ENCODE assay signal across 1 cellular context in the genomic region with DNA sequence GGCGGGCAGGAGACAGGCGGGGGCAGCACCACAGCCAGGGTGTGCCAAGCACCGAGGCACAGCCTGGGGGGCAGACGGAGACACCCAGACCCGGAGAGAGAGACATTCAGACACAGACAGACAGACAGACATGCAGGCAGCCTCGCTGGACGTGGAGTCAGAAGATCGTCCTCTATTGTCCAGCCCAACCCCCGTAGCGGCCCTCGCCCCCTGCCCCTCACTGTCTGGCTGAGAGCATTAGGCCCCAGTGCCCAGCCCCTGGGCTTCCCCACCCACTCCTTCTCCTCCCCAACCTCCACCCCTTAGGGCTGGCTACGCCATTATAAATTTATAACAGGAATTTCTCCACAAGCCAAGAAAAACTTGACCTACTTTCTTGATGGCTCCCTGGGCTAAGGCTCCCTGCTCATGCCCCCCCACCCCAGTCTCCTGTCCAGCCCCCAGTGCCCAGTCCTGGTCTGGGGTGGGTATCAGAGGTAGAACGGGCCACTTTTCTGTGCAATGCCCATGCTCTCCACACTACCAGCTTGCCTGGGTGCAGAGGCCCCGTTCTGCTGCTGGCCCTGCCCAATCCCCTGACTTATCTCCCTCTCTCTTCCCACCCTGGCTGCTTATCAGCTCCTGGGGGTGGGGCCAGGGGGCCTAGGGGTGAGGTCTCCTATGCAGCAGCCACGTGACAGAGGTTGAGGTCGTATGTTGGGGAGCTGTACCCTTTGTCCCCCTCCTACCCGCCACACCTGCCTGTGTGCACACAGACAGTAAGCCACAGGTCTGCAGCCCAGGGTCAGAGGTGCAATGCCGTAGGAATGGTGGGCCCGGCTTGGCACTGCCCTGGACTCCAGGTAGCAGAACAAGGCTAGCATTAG.
A peak's percentile ranks its signal among the peaks of the same experiment; 100 is the strongest.
TF ChIP-seq lines count a peak whose summit lies in the region.

No MANE protein-coding gene starts in this region.

TF ChIP-seq in HepG2, 621 proteins besides CTCF, POLR2A, EP300 and RAD21 (continued from another document and continues in another):
- TF ChIP-seq, protein P1, sequence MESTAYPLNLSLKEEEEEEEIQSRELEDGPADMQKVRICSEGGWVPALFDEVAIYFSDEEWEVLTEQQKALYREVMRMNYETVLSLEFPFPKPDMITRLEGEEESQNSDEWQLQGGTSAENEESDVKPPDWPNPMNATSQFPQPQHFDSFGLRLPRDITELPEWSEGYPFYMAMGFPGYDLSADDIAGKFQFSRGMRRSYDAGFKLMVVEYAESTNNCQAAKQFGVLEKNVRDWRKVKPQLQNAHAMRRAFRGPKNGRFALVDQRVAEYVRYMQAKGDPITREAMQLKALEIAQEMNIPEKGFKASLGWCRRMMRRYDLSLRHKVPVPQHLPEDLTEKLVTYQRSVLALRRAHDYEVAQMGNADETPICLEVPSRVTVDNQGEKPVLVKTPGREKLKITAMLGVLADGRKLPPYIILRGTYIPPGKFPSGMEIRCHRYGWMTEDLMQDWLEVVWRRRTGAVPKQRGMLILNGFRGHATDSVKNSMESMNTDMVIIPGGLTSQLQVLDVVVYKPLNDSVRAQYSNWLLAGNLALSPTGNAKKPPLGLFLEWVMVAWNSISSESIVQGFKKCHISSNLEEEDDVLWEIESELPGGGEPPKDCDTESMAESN (CRISPR knock-in tag; conservative IDR thresholded peaks at IDR 0.05): peak; percentile 27; the same call in 1 of the 2 replicates
- TF ChIP-seq ARNT2 (CRISPR knock-in tag; IDR thresholded peaks at IDR 0.05; ENCODE audit: low read depth) (peak; percentile 14; the same call in 1 of the 2 replicates), ZNF572 (CRISPR knock-in tag; IDR thresholded peaks at IDR 0.05) (0 out of 2 replicates have a peak, but pooled peaks have one; percentile 3), SAP130 (CRISPR knock-in tag; IDR thresholded peaks at IDR 0.05; ENCODE audit: low read depth) (peak; percentile 58; the same call in 1 of the 2 replicates), NR3C1 (CRISPR knock-in tag; IDR thresholded peaks at IDR 0.05) (no peak), HNF4A (CRISPR knock-in tag; IDR thresholded peaks at IDR 0.05) (peak; percentile 60), MIER3 (CRISPR knock-in tag; IDR thresholded peaks at IDR 0.05; ENCODE audit: borderline replicate concordance) (no peak), NR2F2 (IDR thresholded peaks at IDR 0.05; ENCODE audit: borderline replicate concordance, low read depth) (no peak; the same call in 1 of the 2 replicates), ATF5 (CRISPR knock-in tag; IDR thresholded peaks at IDR 0.05; ENCODE audit: low read depth) (no peak), ZNF564 (CRISPR knock-in tag; IDR thresholded peaks at IDR 0.05) (no peak), ZNF761 (CRISPR knock-in tag; conservative IDR thresholded peaks at IDR 0.05) (no peak), ZNF280B (CRISPR knock-in tag; IDR thresholded peaks at IDR 0.05; ENCODE audit: borderline replicate concordance) (no peak), ZNF143 (CRISPR knock-in tag; IDR thresholded peaks at IDR 0.05) (no peak), CBX5 (CRISPR knock-in tag; IDR thresholded peaks at IDR 0.05; ENCODE audit: borderline replicate concordance) (no peak), ZBTB38 (CRISPR knock-in tag; IDR thresholded peaks at IDR 0.05) (no peak), TRIM24 (CRISPR knock-in tag; IDR thresholded peaks at IDR 0.05) (no peak), HNRNPLL (IDR thresholded peaks at IDR 0.05; ENCODE audit: low read depth, low read length, poor library complexity, severe bottlenecking) (no peak), ZNF703 (CRISPR knock-in tag; IDR thresholded peaks at IDR 0.05; ENCODE audit: borderline replicate concordance) (no peak), ZNF296 (CRISPR knock-in tag; conservative IDR thresholded peaks at IDR 0.05) (peak; percentile 48; the same call in 1 of the 2 replicates), ZNF276 (CRISPR knock-in tag; IDR thresholded peaks at IDR 0.05; ENCODE audit: low read depth) (no peak; the same call in 1 of the 2 replicates), GFI1 (CRISPR knock-in tag; IDR thresholded peaks at IDR 0.05; ENCODE audit: borderline replicate concordance) (no peak), SIX1 (CRISPR knock-in tag; IDR thresholded peaks at IDR 0.05; ENCODE audit: borderline replicate concordance) (no peak), REL (CRISPR knock-in tag; conservative IDR thresholded peaks at IDR 0.05) (no peak), DRAP1 (CRISPR knock-in tag; IDR thresholded peaks at IDR 0.05) (0 out of 2 replicates have a peak, but pooled peaks have one; percentile 38), ATRX (CRISPR knock-in tag; IDR thresholded peaks at IDR 0.05; ENCODE audit: borderline replicate concordance) (no peak), KLF13 (CRISPR knock-in tag; IDR thresholded peaks at IDR 0.05) (no peak), CHD2 (IDR thresholded peaks at IDR 0.05; ENCODE audit: low read depth, low read length) (no peak), MTA3 (CRISPR knock-in tag; IDR thresholded peaks at IDR 0.05) (no peak), ZNF230 (CRISPR knock-in tag; IDR thresholded peaks at IDR 0.05) (no peak), HES4 (CRISPR knock-in tag; IDR thresholded peaks at IDR 0.05; ENCODE audit: borderline replicate concordance) (no peak; the same call in 1 of the 2 replicates), ZNF263 (CRISPR knock-in tag; IDR thresholded peaks at IDR 0.05) (no peak), SNAPC4 (CRISPR knock-in tag; IDR thresholded peaks at IDR 0.05) (no peak), ZBTB1 (CRISPR knock-in tag; IDR thresholded peaks at IDR 0.05; ENCODE audit: borderline replicate concordance) (no peak), HHEX (CRISPR knock-in tag; IDR thresholded peaks at IDR 0.05) (no peak), TBX3 (IDR thresholded peaks at IDR 0.05; ENCODE audit: borderline replicate concordance) (no peak), ZNF580 (CRISPR knock-in tag; IDR thresholded peaks at IDR 0.05; ENCODE audit: borderline replicate concordance, low read depth) (no peak), RARA (CRISPR knock-in tag; IDR thresholded peaks at IDR 0.05) (peak; percentile 37; the same call in 1 of the 2 replicates)
- TF ChIP-seq, protein P2, sequence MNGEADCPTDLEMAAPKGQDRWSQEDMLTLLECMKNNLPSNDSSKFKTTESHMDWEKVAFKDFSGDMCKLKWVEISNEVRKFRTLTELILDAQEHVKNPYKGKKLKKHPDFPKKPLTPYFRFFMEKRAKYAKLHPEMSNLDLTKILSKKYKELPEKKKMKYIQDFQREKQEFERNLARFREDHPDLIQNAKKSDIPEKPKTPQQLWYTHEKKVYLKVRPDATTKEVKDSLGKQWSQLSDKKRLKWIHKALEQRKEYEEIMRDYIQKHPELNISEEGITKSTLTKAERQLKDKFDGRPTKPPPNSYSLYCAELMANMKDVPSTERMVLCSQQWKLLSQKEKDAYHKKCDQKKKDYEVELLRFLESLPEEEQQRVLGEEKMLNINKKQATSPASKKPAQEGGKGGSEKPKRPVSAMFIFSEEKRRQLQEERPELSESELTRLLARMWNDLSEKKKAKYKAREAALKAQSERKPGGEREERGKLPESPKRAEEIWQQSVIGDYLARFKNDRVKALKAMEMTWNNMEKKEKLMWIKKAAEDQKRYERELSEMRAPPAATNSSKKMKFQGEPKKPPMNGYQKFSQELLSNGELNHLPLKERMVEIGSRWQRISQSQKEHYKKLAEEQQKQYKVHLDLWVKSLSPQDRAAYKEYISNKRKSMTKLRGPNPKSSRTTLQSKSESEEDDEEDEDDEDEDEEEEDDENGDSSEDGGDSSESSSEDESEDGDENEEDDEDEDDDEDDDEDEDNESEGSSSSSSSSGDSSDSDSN (CRISPR knock-in tag; IDR thresholded peaks at IDR 0.05): no peak; the same call in 1 of the 2 replicates
- TF ChIP-seq, protein P3, sequence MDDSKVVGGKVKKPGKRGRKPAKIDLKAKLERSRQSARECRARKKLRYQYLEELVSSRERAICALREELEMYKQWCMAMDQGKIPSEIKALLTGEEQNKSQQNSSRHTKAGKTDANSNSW (CRISPR knock-in tag; IDR thresholded peaks at IDR 0.05; ENCODE audit: borderline replicate concordance): no peak
- TF ChIP-seq, protein P4, sequence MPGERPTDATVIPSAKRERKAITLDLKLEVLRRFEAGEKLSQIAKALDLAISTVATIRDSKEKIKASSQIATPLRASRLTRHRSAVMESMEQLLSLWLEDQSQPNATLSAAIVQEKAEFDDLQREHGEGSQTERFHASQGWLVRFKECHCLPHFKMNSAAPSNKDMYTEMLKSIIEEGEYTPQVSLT (CRISPR knock-in tag; IDR thresholded peaks at IDR 0.05; ENCODE audit: borderline replicate concordance, low read depth): no peak
- TF ChIP-seq, protein P5, sequence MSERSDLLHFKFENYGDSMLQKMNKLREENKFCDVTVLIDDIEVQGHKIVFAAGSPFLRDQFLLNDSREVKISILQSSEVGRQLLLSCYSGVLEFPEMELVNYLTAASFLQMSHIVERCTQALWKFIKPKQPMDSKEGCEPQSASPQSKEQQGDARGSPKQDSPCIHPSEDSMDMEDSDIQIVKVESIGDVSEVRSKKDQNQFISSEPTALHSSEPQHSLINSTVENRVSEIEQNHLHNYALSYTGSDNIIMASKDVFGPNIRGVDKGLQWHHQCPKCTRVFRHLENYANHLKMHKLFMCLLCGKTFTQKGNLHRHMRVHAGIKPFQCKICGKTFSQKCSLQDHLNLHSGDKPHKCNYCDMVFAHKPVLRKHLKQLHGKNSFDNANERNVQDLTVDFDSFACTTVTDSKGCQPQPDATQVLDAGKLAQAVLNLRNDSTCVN (CRISPR knock-in tag; IDR thresholded peaks at IDR 0.05; ENCODE audit: borderline replicate concordance): no peak
- TF ChIP-seq, protein P6, sequence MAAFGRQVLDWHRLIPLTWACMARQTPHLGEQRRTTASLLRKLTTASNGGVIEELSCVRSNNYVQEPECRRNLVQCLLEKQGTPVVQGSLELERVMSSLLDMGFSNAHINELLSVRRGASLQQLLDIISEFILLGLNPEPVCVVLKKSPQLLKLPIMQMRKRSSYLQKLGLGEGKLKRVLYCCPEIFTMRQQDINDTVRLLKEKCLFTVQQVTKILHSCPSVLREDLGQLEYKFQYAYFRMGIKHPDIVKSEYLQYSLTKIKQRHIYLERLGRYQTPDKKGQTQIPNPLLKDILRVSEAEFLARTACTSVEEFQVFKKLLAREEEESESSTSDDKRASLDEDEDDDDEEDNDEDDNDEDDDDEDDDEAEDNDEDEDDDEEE (CRISPR knock-in tag; IDR thresholded peaks at IDR 0.05): no peak
